In the genomic region with DNA sequence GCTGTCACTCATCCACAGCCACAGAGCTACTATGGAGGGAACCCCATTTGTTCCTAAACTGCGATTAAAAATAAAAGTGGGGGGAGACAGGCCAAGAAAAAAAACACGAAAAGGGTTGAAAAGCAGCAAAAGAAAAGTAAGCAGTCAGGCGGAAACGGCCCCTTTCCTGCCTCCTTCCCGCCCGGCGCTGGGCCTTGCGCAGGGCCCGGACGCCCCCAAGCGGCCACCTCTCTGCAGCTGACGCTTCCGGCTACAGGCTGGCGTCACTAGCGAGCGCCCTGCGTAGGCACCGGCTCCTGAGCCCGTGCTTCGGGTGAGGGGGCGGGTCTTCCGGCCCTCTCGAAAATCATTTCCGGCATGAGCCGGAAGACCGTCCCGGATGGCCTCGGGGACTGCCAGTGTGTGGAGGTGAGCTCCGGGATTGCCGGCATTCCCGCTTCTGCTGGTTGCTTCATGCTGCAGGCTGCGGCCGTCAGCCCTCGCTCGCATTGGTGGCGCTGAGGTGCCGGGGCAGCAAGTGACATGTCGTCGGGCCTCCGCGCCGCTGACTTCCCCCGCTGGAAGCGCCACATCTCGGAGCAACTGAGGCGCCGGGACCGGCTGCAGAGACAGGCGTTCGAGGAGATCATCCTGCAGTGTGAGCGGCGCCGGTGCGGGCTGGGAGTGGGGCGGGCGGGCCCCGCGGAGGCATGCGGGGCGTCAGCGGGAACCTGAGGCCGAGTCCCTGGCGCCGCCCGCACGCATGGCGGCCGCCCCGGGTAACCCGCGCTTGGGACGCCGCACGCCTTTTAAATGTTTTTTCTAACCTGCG, we compare ENCODE assay signal across 8 cellular contexts. TPM values are rescaled to one million over a fixed set of nuclear protein-coding genes. Genes with fewer than 3 reads are reported as not detected.
A peak's percentile ranks its signal among the peaks of the same experiment; 100 is the strongest.
DNase-seq lines count a peak whose midpoint lies in the region; ATAC-seq and TF ChIP-seq lines count a peak whose summit lies in the region.

A gene (plus strand): TSS at position 368 of the 811 bp plus-strand sequence. CDS start 155 bp downstream, at position 523.

- peak within 1 kb of the TSS; percentile 96 for H3K27ac Mint-ChIP-seq in activated naive CD4-positive, alpha-beta T cell treated with anti-CD3 and anti-CD28 coated beads, Interleukin-2, amount 50 U/mL, for 24 hours

- peaks cover 2% of the 10 kb centered on the region for H3K36me3 Mint-ChIP-seq in activated naive CD4-positive, alpha-beta T cell treated with anti-CD3 and anti-CD28 coated beads, Interleukin-2, amount 50 U/mL, for 24 hours

- H3K27me3 Mint-ChIP-seq in activated naive CD4-positive, alpha-beta T cell treated with anti-CD3 and anti-CD28 coated beads, Interleukin-2, amount 50 U/mL, for 24 hours: no peaks in the 10 kb centered on the region

- H3K4me1 Mint-ChIP-seq in activated naive CD4-positive, alpha-beta T cell treated with anti-CD3 and anti-CD28 coated beads, Interleukin-2, amount 50 U/mL, for 24 hours: peaks cover 72% of the 10 kb centered on the region

- DNase-seq in NCI-H1092 (lab: John Stamatoyannopoulos, UW): peak; percentile 90
- DNase-seq in globus pallidus (ENCODE audit: low spot score): peak; percentile 96
- peak; percentile 95 for DNase-seq in occipital lobe (lab: John Stamatoyannopoulos, UW)

- H3K4me3 Mint-ChIP-seq in activated naive CD4-positive, alpha-beta T cell treated with anti-CD3 and anti-CD28 coated beads, Interleukin-2, amount 50 U/mL, for 24 hours: peak within 1 kb of the TSS; percentile 96

- peak; percentile 84 for TF ChIP-seq POLR2A in GM10847 (IDR thresholded peaks at IDR 0.05; ENCODE audit: extremely low read depth, insufficient read length)

- no peak within 1 kb of the TSS for H3K27ac ChIP-seq in temporal lobe (ENCODE audit: low read depth, low read length)

- ATAC-seq in HG02610 (IDR thresholded peaks at IDR 0.05; ENCODE audit: unreplicated experiment): peak; percentile 92
- peak; percentile 98 for ATAC-seq in SK-N-SH treated with all-trans-retinoic acid at 6 μM for 48 hours

- H3K9me3 Mint-ChIP-seq in activated naive CD4-positive, alpha-beta T cell treated with anti-CD3 and anti-CD28 coated beads, Interleukin-2, amount 50 U/mL, for 24 hours: no peaks in the 10 kb centered on the region

TF ChIP-seq in SK-N-SH treated with all-trans-retinoic acid at 6 μM for 48 hours, 23 proteins besides CTCF, POLR2A, EP300 and RAD21:
- TF ChIP-seq ISL1 (CRISPR knock-in tag; IDR thresholded peaks at IDR 0.05): 0 out of 2 replicates have a peak, but pooled peaks have one; percentile 3
- TF ChIP-seq SNAI2 (CRISPR knock-in tag; IDR thresholded peaks at IDR 0.05): no peak

RNA-seq across cellular contexts. Expression of the gene that starts here (rescaled TPM):
- total RNA-seq in occipital lobe (36.7 TPM), temporal lobe (24.8 TPM)
